1 cellular context compared by ENCODE assay signal in genomic region chr1:23732363-23733224, GRCh38.
TF ChIP-seq lines count a peak whose summit lies in the region.

No MANE protein-coding gene starts in this region.

TF ChIP-seq in HEK293T, 16 proteins besides CTCF, POLR2A, EP300 and RAD21 (continued from another document):
- TF ChIP-seq, protein P1, sequence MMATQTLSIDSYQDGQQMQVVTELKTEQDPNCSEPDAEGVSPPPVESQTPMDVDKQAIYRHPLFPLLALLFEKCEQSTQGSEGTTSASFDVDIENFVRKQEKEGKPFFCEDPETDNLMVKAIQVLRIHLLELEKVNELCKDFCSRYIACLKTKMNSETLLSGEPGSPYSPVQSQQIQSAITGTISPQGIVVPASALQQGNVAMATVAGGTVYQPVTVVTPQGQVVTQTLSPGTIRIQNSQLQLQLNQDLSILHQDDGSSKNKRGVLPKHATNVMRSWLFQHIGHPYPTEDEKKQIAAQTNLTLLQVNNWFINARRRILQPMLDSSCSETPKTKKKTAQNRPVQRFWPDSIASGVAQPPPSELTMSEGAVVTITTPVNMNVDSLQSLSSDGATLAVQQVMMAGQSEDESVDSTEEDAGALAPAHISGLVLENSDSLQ (IDR thresholded peaks at IDR 0.05), result no peak
- TF ChIP-seq NFRKB (IDR thresholded peaks at IDR 0.05) (no peak), LEF1 (IDR thresholded peaks at IDR 0.05; ENCODE audit: borderline replicate concordance) (no peak), SP1 (IDR thresholded peaks at IDR 0.05) (no peak), CTBP1 (IDR thresholded peaks at IDR 0.05; ENCODE audit: borderline replicate concordance) (no peak)
